8 cellular contexts compared by ENCODE assay signal in genomic region chr6:24666616-24667377, GRCh38. TPM values are rescaled to one million over a fixed set of nuclear protein-coding genes. Genes with fewer than 3 reads are reported as not detected.
DNase-seq lines count a peak whose midpoint lies in the region; ATAC-seq and TF ChIP-seq lines count a peak whose summit lies in the region.

Gene ACOT13 (plus strand): TSS chr6:24667077. CDS start chr6:24667264, 187 bp downstream.
Gene TDP2 (minus strand): TSS chr6:24666899. CDS start chr6:24666862, 37 bp downstream.

- 0 to 1% (median 0%) methylated on average over 46 to 62 of the region's 62 CpGs for WGBS in stomach, 5 donors

- H3K27me3 ChIP-seq in RWPE2 (ENCODE audit: insufficient read depth, poor library complexity, severe bottlenecking) (no peaks in the 10 kb centered on the region), neural cell (ENCODE audit: insufficient read depth, low read depth, low read length) (no peaks in the 10 kb centered on the region), stomach (no peaks in the 10 kb centered on the region)

- TF ChIP-seq CTCF in RWPE2 (IDR thresholded peaks at IDR 0.05; ENCODE audit: poor library complexity, severe bottlenecking) (peak; percentile 34), neural cell (IDR thresholded peaks at IDR 0.05; ENCODE audit: poor library complexity, severe bottlenecking) (peak; percentile 89), stomach (IDR thresholded peaks at IDR 0.05) (peak in 5 of 7 experiments; percentile 4 to 39 (median 28))

- peak within 1 kb of the TSS; percentile 81 for H2AFZ ChIP-seq in neural cell (ENCODE audit: low read depth, low read length)

- peak; percentile 37 for TF ChIP-seq EP300 in neural cell (conservative IDR thresholded peaks at IDR 0.05; ENCODE audit: poor library complexity, severe bottlenecking)
- no peak for TF ChIP-seq EP300 in stomach (IDR thresholded peaks at IDR 0.05)

- peak within 1 kb of the TSS; percentile 97 for H3K4me2 ChIP-seq in neural cell (ENCODE audit: low read length)

- TF ChIP-seq RAD21 in neural cell (conservative IDR thresholded peaks at IDR 0.05) = peak; percentile 80

- peak within 1 kb of the TSS; percentile 49 for H3K27ac ChIP-seq in RWPE2 (ENCODE audit: poor library complexity, severe bottlenecking)
- peak within 1 kb of the TSS; percentile 95 for H3K27ac ChIP-seq in neural cell (ENCODE audit: low read length)
- H3K27ac ChIP-seq in stomach = peak within 1 kb of the TSS; percentile 87 to 93 (median 93)

- H3K4me1 ChIP-seq in RWPE2 (ENCODE audit: insufficient read depth, poor library complexity, severe bottlenecking) = peaks cover 3% of the 10 kb centered on the region
- H3K4me1 ChIP-seq in stomach = peaks cover 9 to 53% (median 40%) of the 10 kb centered on the region in 4 donors

- H3K9me2 ChIP-seq in neural cell (ENCODE audit: insufficient read depth, low read length) = no peaks in the 10 kb centered on the region

- H3K9ac ChIP-seq in neural cell (ENCODE audit: low read length) = peak within 1 kb of the TSS; percentile 93

- H3K36me3 ChIP-seq in RWPE2 (ENCODE audit: low read depth) = peaks cover 25% of the 10 kb centered on the region
- H3K36me3 ChIP-seq in neural cell (ENCODE audit: insufficient read depth, low read length) = peaks cover 9% of the 10 kb centered on the region
- H3K36me3 ChIP-seq in stomach = peaks cover 2 to 32% (median 27%) of the 10 kb centered on the region in 4 donors

- peaks cover 25% of the 10 kb centered on the region for H3K79me2 ChIP-seq in neural cell (replicated peaks; ENCODE audit: insufficient read depth, low read length)

- peak in 2 of 4 donors; percentile 38 to 58 for TF ChIP-seq POLR2A in stomach (IDR thresholded peaks at IDR 0.05)

- intact Hi-C loops in stomach (cut with DNase I; ENCODE audit: low total_unique reads) = no loop called here

- ATAC-seq in RWPE2 (ENCODE audit: low read depth) = peak; percentile 96

- no peaks in the 10 kb centered on the region for H3K9me3 ChIP-seq in RWPE2 (ENCODE audit: severe bottlenecking)
- H3K9me3 ChIP-seq in neural cell (ENCODE audit: low read length) = no peaks in the 10 kb centered on the region
- H3K9me3 ChIP-seq in stomach = peaks cover 0 to 9% (median 0%) of the 10 kb centered on the region in 4 donors

- H3K4me3 ChIP-seq in RWPE2 (ENCODE audit: severe bottlenecking) (peak within 1 kb of the TSS; percentile 67), neural cell (ENCODE audit: low read length) (peak within 1 kb of the TSS; percentile 76), stomach (peak within 1 kb of the TSS; percentile 70 to 90 (median 81))

- H3F3A ChIP-seq in neural cell (ENCODE audit: insufficient read depth, low read length, poor library complexity, severe bottlenecking) = peaks cover 8% of the 10 kb centered on the region

- H4K20me1 ChIP-seq in neural cell (ENCODE audit: insufficient read depth) = no peaks in the 10 kb centered on the region

- peak; percentile 96 for DNase-seq in ELR (ENCODE audit: low read depth)
- DNase-seq in H4 (ENCODE audit: low spot score) = peak; percentile 91
- peak; percentile 96 for DNase-seq in LoVo (ENCODE audit: low spot score)
- DNase-seq in RWPE2 (ENCODE audit: low spot score) = peak; percentile 93
- peak; percentile 94 for DNase-seq in activated T-helper 9 cell treated with anti-CD3 and anti-CD28 coated beads, Interleukin-2, amount 50 U/mL, for 16 hours (ENCODE audit: low read depth)
- peak; percentile 95 for DNase-seq in fibroblast of the conjunctiva (ENCODE audit: low read depth)
- peak; percentile 96 for DNase-seq in stomach

TF ChIP-seq in neural cell, 6 proteins besides CTCF, POLR2A, EP300 and RAD21:
- TF ChIP-seq EZH2 (IDR thresholded peaks at IDR 0.05; ENCODE audit: borderline replicate concordance, insufficient read depth, low read length, poor library complexity, severe bottlenecking) = no peak
- peak; percentile 64 for TF ChIP-seq SMC3 (conservative IDR thresholded peaks at IDR 0.05; ENCODE audit: poor library complexity)
- TF ChIP-seq, protein P1, sequence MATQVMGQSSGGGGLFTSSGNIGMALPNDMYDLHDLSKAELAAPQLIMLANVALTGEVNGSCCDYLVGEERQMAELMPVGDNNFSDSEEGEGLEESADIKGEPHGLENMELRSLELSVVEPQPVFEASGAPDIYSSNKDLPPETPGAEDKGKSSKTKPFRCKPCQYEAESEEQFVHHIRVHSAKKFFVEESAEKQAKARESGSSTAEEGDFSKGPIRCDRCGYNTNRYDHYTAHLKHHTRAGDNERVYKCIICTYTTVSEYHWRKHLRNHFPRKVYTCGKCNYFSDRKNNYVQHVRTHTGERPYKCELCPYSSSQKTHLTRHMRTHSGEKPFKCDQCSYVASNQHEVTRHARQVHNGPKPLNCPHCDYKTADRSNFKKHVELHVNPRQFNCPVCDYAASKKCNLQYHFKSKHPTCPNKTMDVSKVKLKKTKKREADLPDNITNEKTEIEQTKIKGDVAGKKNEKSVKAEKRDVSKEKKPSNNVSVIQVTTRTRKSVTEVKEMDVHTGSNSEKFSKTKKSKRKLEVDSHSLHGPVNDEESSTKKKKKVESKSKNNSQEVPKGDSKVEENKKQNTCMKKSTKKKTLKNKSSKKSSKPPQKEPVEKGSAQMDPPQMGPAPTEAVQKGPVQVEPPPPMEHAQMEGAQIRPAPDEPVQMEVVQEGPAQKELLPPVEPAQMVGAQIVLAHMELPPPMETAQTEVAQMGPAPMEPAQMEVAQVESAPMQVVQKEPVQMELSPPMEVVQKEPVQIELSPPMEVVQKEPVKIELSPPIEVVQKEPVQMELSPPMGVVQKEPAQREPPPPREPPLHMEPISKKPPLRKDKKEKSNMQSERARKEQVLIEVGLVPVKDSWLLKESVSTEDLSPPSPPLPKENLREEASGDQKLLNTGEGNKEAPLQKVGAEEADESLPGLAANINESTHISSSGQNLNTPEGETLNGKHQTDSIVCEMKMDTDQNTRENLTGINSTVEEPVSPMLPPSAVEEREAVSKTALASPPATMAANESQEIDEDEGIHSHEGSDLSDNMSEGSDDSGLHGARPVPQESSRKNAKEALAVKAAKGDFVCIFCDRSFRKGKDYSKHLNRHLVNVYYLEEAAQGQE (IDR thresholded peaks at IDR 0.05; ENCODE audit: borderline replicate concordance) = peak; percentile 71
- TF ChIP-seq MXI1 (conservative IDR thresholded peaks at IDR 0.05; ENCODE audit: poor library complexity, severe bottlenecking) = peak; percentile 72
- peak; percentile 95 for TF ChIP-seq POLR2AphosphoS5 (IDR thresholded peaks at IDR 0.05)
- peak; percentile 67 for TF ChIP-seq TAF1 (IDR thresholded peaks at IDR 0.05; ENCODE audit: low read depth)

RNA-seq across cellular contexts. Expression of gene ACOT13, which starts in this region (rescaled TPM):
- total RNA-seq in H4 (2014; rRNA removed; shearing (Covaris generic)) = 18.3 and 22.2 TPM in 2 replicates
- polyA plus RNA-seq in neural cell = 9.9 and 14.2 TPM in 2 replicates
- 7.5 and 9.6 TPM in 2 replicates for polyA minus RNA-seq in neural cell
- 10 to 100 TPM in 1 of 5 donors, 1 to 10 TPM in 4; 2.9 to 10.4 (median 6.1) TPM for total RNA-seq in stomach
- 10 to 100 TPM; 19.9 to 22.1 (median 21.4) TPM for polyA plus RNA-seq in stomach

RNA-seq across cellular contexts. Expression of gene TDP2, which starts in this region (rescaled TPM):
- 38.1 and 51.0 TPM in 2 replicates for total RNA-seq in H4 (2014; rRNA removed; shearing (Covaris generic))
- 49.0 and 53.4 TPM in 2 replicates for polyA plus RNA-seq in neural cell
- 45.5 and 49.9 TPM in 2 replicates for polyA minus RNA-seq in neural cell
- 100 to 1,000 TPM in 1 of 5 donors, 10 to 100 TPM in 4; 18.7 to 112 (median 21.0) TPM for total RNA-seq in stomach
- polyA plus RNA-seq in stomach = 10 to 100 TPM; 23.5 to 43.5 (median 31.4) TPM

Comparison
In these comparisons a context has a peak if more than half of its experiments do, and no peak if none do; other contexts are left out.
1. Peak in every context shown above with its lines: DNase-seq, ATAC-seq, H3K4me3 ChIP-seq and H3K27ac ChIP-seq.
2. CTCF ChIP-seq: peak in every context shown above with its lines; median percentile 89 in neural cell; 34 in RWPE2; 28 in stomach.